ENCODE assay signal across 11 cellular contexts in the genomic region with DNA sequence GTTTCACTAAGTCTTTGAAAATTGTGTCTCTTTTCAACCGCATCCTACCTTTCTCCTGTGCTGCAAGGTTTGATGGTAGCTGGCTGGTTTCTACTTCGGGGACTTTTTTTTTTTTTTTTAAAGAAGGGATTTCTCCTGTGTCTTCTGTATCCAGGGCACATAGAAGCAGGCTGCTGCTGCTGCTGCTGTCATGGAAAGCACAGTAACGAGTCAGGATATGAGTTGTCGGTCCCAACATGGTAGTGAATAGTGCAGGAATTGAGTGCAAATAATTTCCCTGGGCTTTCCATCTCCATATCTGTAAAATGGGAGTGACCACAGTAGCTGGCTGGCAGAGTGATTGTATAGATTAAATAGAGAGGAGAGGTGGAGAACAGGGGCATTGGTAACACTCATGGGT.
"Had no signal": no experiment of that assay in that cellular context is flagged by ENCODE, and none has a peak within 500 bp of the region (broad histone marks: within the 10 kb centered on the region; RNA-seq: fewer than 3 reads in every experiment).

No MANE protein-coding gene starts in this region.

- H3K9me3 Mint-ChIP-seq: natural killer cell, neural crest cell had no signal

- H3K4me1 Mint-ChIP-seq: natural killer cell had no signal

- DNase-seq: effector memory CD4-positive, alpha-beta T cell; foreskin keratinocyte; hippocampal formation; kidney glomerular epithelial cell; natural killer cell; posterior cingulate gyrus; small intestine; stimulated activated CD4-positive, alpha-beta T cell treated with anti-CD3 and anti-CD28 coated beads, Interleukin-12 subunit alpha, Interleukin-12 subunit beta, amount 100 ng/mL, for 4 hours; stimulated activated naive CD4-positive, alpha-beta T cell treated with Interleukin-2 at 50 U/mL for 16 hours had no signal

- ATAC-seq: esophagus mucosa, foreskin keratinocyte, natural killer cell had no signal

- H3K4me1 ChIP-seq: foreskin keratinocyte had no signal

- H3K4me3 Mint-ChIP-seq: natural killer cell, neural crest cell had no signal

- H3K27ac Mint-ChIP-seq: natural killer cell had no signal

- H3K27ac ChIP-seq: foreskin keratinocyte had no signal

- H3K36me3 Mint-ChIP-seq: natural killer cell had no signal
